In the genomic region with DNA sequence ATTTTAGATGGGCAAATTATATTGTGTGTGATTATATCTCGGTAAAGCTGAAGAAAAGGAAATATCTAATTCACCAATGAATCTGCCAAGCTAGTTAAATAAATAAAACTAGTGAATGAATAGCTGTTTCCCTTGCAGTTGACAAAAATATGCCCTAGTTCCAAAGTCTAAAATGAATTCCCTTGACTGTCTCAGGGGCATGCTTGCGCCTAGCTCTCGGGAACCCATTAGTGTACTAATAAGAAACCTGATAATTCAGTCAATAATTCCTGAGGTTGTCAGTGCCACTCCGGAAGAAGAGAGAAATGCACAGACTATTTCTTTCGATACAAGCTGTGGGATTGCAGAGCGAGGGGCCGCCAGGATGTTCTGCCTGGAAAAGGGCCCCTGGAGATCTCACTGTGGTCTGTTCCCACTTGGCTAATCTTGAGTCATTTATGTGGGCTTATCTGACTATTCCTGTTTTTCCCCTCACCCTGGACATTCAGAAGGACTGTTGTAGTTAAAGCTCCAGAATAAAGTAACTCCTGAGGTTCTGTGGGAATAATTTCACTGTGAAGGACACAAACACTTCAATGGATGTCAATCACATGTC, we compare ENCODE assay signal across 15 cellular contexts. TPM values are rescaled to one million over a fixed set of nuclear protein-coding genes. Genes with fewer than 3 reads are reported as not detected.
DNase-seq lines count a peak whose midpoint lies in the region; TF ChIP-seq lines count a peak whose summit lies in the region.
"Had no signal": no experiment of that assay in that cellular context is flagged by ENCODE, and none has a peak within 500 bp of the region (broad histone marks: within the 10 kb centered on the region; RNA-seq: fewer than 3 reads in every experiment).

No MANE protein-coding gene starts in this region.

- H3K4ac ChIP-seq in H9 (ENCODE audit: low read depth, low read length): no peak overlapping the region
- no peak overlapping the region for H3K4ac ChIP-seq in mesenchymal stem cell (ENCODE audit: low read depth in 1 of 2, low read length in 2 of 2)

- H2AFZ ChIP-seq in H9 (ENCODE audit: low read length) (no peak overlapping the region), mesenchymal stem cell (ENCODE audit: low read depth, low read length) (no peak overlapping the region), smooth muscle cell (ENCODE audit: low read depth) (no peak overlapping the region)

- H3K9me3 ChIP-seq in H9 (ENCODE audit: control insufficient read depth, low read depth, low read length) (no peaks in the 10 kb centered on the region), mesenchymal stem cell (ENCODE audit: control insufficient read depth, low read length) (no peaks in the 10 kb centered on the region), smooth muscle cell (replicated peaks; ENCODE audit: low read depth) (no peaks in the 10 kb centered on the region), esophagus squamous epithelium (no peaks in the 10 kb centered on the region)
- H3K9me3 ChIP-seq: HAP-1 had no signal

- H4K91ac ChIP-seq in H9 (ENCODE audit: insufficient read length, low read depth, low read length): no peak overlapping the region
- no peak overlapping the region for H4K91ac ChIP-seq in mesenchymal stem cell (ENCODE audit: low read length)

- H2BK120ac ChIP-seq in H9 (ENCODE audit: low read depth, low read length, poor library complexity, severe bottlenecking) (no peak overlapping the region), mesenchymal stem cell (ENCODE audit: low read depth, low read length) (no peak overlapping the region)

- H4K5ac ChIP-seq in H9 (ENCODE audit: insufficient read length, low read depth, low read length): no peak overlapping the region

- peaks cover 4% of the 10 kb centered on the region in 2 experiments; a peak in 2 of 5 replicates for H3K9me3 Mint-ChIP-seq in H9

- H3K56ac ChIP-seq in H9 (ENCODE audit: insufficient read length, low read depth, low read length): no peak overlapping the region

- H3K18ac ChIP-seq in H9 (ENCODE audit: insufficient read length, low read depth, low read length) (no peak overlapping the region), mesenchymal stem cell (ENCODE audit: low read depth in 1 of 2, low read length in 2 of 2) (peak overlapping the region in 1 of 2 experiments; percentile 2)

- no peaks in the 10 kb centered on the region for H3K79me1 ChIP-seq in H9 (ENCODE audit: insufficient read depth, low read depth, low read length, poor library complexity, severe bottlenecking)
- H3K79me1 ChIP-seq in mesenchymal stem cell (replicated peaks; ENCODE audit: low read length, poor library complexity, severe bottlenecking): peaks cover 4% of the 10 kb centered on the region

- no peak overlapping the region for H3K4me3 ChIP-seq in fibroblast of mammary gland (ENCODE audit: control insufficient read depth, low read depth, low read length)
- H3K4me3 ChIP-seq in mesenchymal stem cell (ENCODE audit: insufficient read depth in 1 of 2, low read depth in 1 of 2, low read length in 2 of 2): peak overlapping the region in 1 of 2 experiments; percentile 11
- H3K4me3 ChIP-seq in smooth muscle cell: no peak overlapping the region
- no peak overlapping the region for H3K4me3 ChIP-seq in esophagus squamous epithelium
- H3K4me3 ChIP-seq: HAP-1 had no signal

- H2BK15ac ChIP-seq in H9 (ENCODE audit: low read depth, low read length): no peak overlapping the region
- H2BK15ac ChIP-seq in mesenchymal stem cell (ENCODE audit: low read depth, poor library complexity, severe bottlenecking): no peak overlapping the region

- H4K8ac ChIP-seq in H9 (replicated peaks; ENCODE audit: insufficient read length, low read depth, low read length): no peak overlapping the region
- H4K8ac ChIP-seq in mesenchymal stem cell (ENCODE audit: low read length): no peak overlapping the region

- H2BK20ac ChIP-seq in H9 (ENCODE audit: low read depth, low read length, poor library complexity, severe bottlenecking): no peak overlapping the region

- H3K27ac Mint-ChIP-seq in H9: peak overlapping the region; percentile 40 to 88 (median 55); a peak in 5 of 7 replicates
- H3K27ac Mint-ChIP-seq: CD4-positive, CD25-positive, alpha-beta regulatory T cell had no signal

- no peak overlapping the region; a peak in 1 of 5 replicates for H3K4me3 Mint-ChIP-seq in H9
- H3K4me3 Mint-ChIP-seq: CD4-positive, CD25-positive, alpha-beta regulatory T cell had no signal

- intact Hi-C loops in esophagus squamous epithelium (cut with DNase I): no loop called here

- peaks cover 2 to 8% (median 4%) of the 10 kb centered on the region in 3 experiments; a peak in 6 of 7 replicates for H3K36me3 Mint-ChIP-seq in H9 (ENCODE audit: insufficient read depth in 1 of 3, low read depth in 3 of 3)
- H3K36me3 Mint-ChIP-seq: CD4-positive, CD25-positive, alpha-beta regulatory T cell had no signal

- H4K20me1 ChIP-seq in H9 (ENCODE audit: control insufficient read depth, insufficient read depth, insufficient read length) (no peaks in the 10 kb centered on the region), smooth muscle cell (ENCODE audit: low read depth) (no peaks in the 10 kb centered on the region)

- H3K79me2 ChIP-seq in H9 (ENCODE audit: insufficient read depth, low read length) (no peaks in the 10 kb centered on the region; the same call in 1 of the 2 replicates), smooth muscle cell (ENCODE audit: low read depth) (no peaks in the 10 kb centered on the region)

- TF ChIP-seq CTCF in H9 (conservative IDR thresholded peaks at IDR 0.05) (no peak), fibroblast of mammary gland (conservative IDR thresholded peaks at IDR 0.05; ENCODE audit: control insufficient read depth, insufficient read depth, low read depth, low read length) (no peak), smooth muscle cell (IDR thresholded peaks at IDR 0.05; ENCODE audit: borderline replicate concordance, insufficient read depth, poor library complexity, severe bottlenecking) (no peak), esophagus squamous epithelium (IDR thresholded peaks at IDR 0.05) (no peak)

- no peak overlapping the region for H3K27ac ChIP-seq in H9 (ENCODE audit: insufficient read length, low read depth, low read length)
- H3K27ac ChIP-seq in mesenchymal stem cell (ENCODE audit: low read length, poor library complexity, severe bottlenecking): no peak overlapping the region
- peak overlapping the region; percentile 48 for H3K27ac ChIP-seq in smooth muscle cell (ENCODE audit: low read depth)
- no peak overlapping the region for H3K27ac ChIP-seq in esophagus squamous epithelium

- no peaks in the 10 kb centered on the region for H3K36me3 ChIP-seq in mesenchymal stem cell (ENCODE audit: control insufficient read depth in 1 of 2, insufficient read depth in 2 of 2, low read depth in 1 of 2, low read length in 2 of 2)
- H3K36me3 ChIP-seq in smooth muscle cell (ENCODE audit: low read depth): no peaks in the 10 kb centered on the region
- H3K36me3 ChIP-seq in esophagus squamous epithelium: no peaks in the 10 kb centered on the region
- H3K36me3 ChIP-seq: HAP-1 had no signal

- no peak overlapping the region for H3K14ac ChIP-seq in H9 (ENCODE audit: insufficient read depth, low read length)
- no peak overlapping the region for H3K14ac ChIP-seq in mesenchymal stem cell (ENCODE audit: low read length in 2 of 2)

- no CpG with 5 or more reads among the region's 7 CpGs for WGBS in H9 (ENCODE audit: extremely low coverage, insufficient read length, low lambda C conversion rate)
- 45% methylated on average over 6 of the region's 7 CpGs for WGBS in mesenchymal stem cell
- WGBS in smooth muscle cell (ENCODE audit: low lambda C conversion rate): 32% methylated on average over 7 of the region's 7 CpGs
- WGBS in esophagus squamous epithelium, 2 donors: 89 to 90% methylated on average over 7 of the region's 7 CpGs

- TF ChIP-seq POLR2A in esophagus squamous epithelium (IDR thresholded peaks at IDR 0.05): no peak

- no peaks in the 10 kb centered on the region for H3F3A ChIP-seq in smooth muscle cell (ENCODE audit: low read depth)

- no peaks in the 10 kb centered on the region for H3K23me2 ChIP-seq in H9 (ENCODE audit: insufficient read length, low read depth, low read length, poor library complexity, severe bottlenecking)

- H2BK5ac ChIP-seq in H9 (ENCODE audit: insufficient read length, low read length): no peak overlapping the region
- no peak overlapping the region for H2BK5ac ChIP-seq in mesenchymal stem cell (ENCODE audit: low read depth, low read length, poor library complexity, severe bottlenecking)

- peaks cover 42 to 43% of the 10 kb centered on the region in 2 experiments for H3K4me1 Mint-ChIP-seq in H9
- H3K4me1 Mint-ChIP-seq: CD4-positive, CD25-positive, alpha-beta regulatory T cell had no signal

- no peak overlapping the region for H2AK5ac ChIP-seq in H9 (ENCODE audit: insufficient read length, low read length)
- no peak overlapping the region for H2AK5ac ChIP-seq in mesenchymal stem cell (ENCODE audit: low read length, severe bottlenecking)

- H3K9ac ChIP-seq in H9 (ENCODE audit: extremely low read depth, insufficient read length, low read length): no peak overlapping the region
- H3K9ac ChIP-seq in mesenchymal stem cell (ENCODE audit: low read length): peak overlapping the region; percentile 46
- H3K9ac ChIP-seq in smooth muscle cell (ENCODE audit: low read depth): no peak overlapping the region

- H2BK12ac ChIP-seq in H9 (ENCODE audit: insufficient read length, low read depth, low read length): no peak overlapping the region
- H2BK12ac ChIP-seq in mesenchymal stem cell (ENCODE audit: low read length in 2 of 2): no peak overlapping the region

- H3T11ph ChIP-seq in H9 (ENCODE audit: low read length): no peak overlapping the region

- DNase-seq in H9 (no peak), fibroblast of mammary gland (ENCODE audit: low read depth) (peak; percentile 51), mesenchymal stem cell (peak; percentile 54), smooth muscle cell (lab: John Stamatoyannopoulos, UW; ENCODE audit: unreplicated experiment) (no peak), esophagus squamous epithelium (lab: John Stamatoyannopoulos, UW) (no peak), NCI-H345 (lab: John Stamatoyannopoulos, UW) (no peak)
- no peak for DNase-seq in stimulated activated CD4-positive, alpha-beta T cell treated with anti-CD3 and anti-CD28 coated beads, Interleukin-2, amount 100 ng/mL, for 24 hours
- DNase-seq: CD4-positive, CD25-positive, alpha-beta regulatory T cell; EL; NCI-H187; NCI-H226; NCI-H526 treated with DMSO at 0.1 percent for 48 hours; NK-92 treated with Interleukin-12 subunit alpha and Interleukin-12 subunit beta, amount 100 ng/mL, for 24 hours; RPMI8226 had no signal

- no peaks in the 10 kb centered on the region for H3K27me3 ChIP-seq in H9 (ENCODE audit: insufficient read depth, low read length)
- no peaks in the 10 kb centered on the region for H3K27me3 ChIP-seq in mesenchymal stem cell (ENCODE audit: control insufficient read depth in 1 of 2, insufficient read depth in 1 of 2, low read length in 2 of 2)
- no peaks in the 10 kb centered on the region for H3K27me3 ChIP-seq in smooth muscle cell (ENCODE audit: low read depth)
- H3K27me3 ChIP-seq in esophagus squamous epithelium: no peaks in the 10 kb centered on the region

- no peak overlapping the region for H3K23ac ChIP-seq in H9 (ENCODE audit: insufficient read length, low read depth, low read length)
- no peak overlapping the region for H3K23ac ChIP-seq in mesenchymal stem cell (ENCODE audit: low read length in 2 of 2)

- H3K4me1 ChIP-seq in H9 (ENCODE audit: insufficient read depth, low read length): peaks cover 18% of the 10 kb centered on the region
- peaks cover 2% of the 10 kb centered on the region for H3K4me1 ChIP-seq in mesenchymal stem cell (ENCODE audit: control insufficient read depth, insufficient read depth, low read depth, low read length)
- H3K4me1 ChIP-seq in smooth muscle cell (ENCODE audit: low read depth): no peaks in the 10 kb centered on the region
- H3K4me1 ChIP-seq in esophagus squamous epithelium: peaks cover 0 to 6% (median 0%) of the 10 kb centered on the region in 3 donors
- H3K4me1 ChIP-seq: HAP-1 had no signal

- no peaks in the 10 kb centered on the region for H3K27me3 Mint-ChIP-seq in H9 (ENCODE audit: low read depth)

- H3K4me2 ChIP-seq in H9 (ENCODE audit: insufficient read depth, insufficient read length, low read length) (no peak overlapping the region), mesenchymal stem cell (ENCODE audit: low read length, poor library complexity, severe bottlenecking) (no peak overlapping the region), smooth muscle cell (peak overlapping the region; percentile 68)

RNA-seq across cellular contexts. Expression of a gene that starts 56.4 kb away (rescaled TPM):
- total RNA-seq in H9 (2021) (370 and 405 TPM in 2 replicates), smooth muscle cell (44.1 and 44.9 TPM in 2 replicates), esophagus squamous epithelium (100 to 1,000 TPM in 1 of 4 donors, 10 to 100 TPM in 3; 81.7 to 105 (median 95.2) TPM)
- 133 TPM for polyA plus RNA-seq in mesenchymal stem cell (2013, experiment 1 of 2)
- polyA plus RNA-seq in mesenchymal stem cell (2013, experiment 2 of 2): 124 TPM
- polyA plus RNA-seq in smooth muscle cell: 31.3 and 47.4 TPM in 2 replicates

Comparison
In these comparisons a context has a peak if more than half of its experiments do, and no peak if none do; other contexts are left out.
1. DNase-seq: peak in fibroblast of mammary gland (single experiment) and mesenchymal stem cell (single experiment); none in H9 (single experiment), smooth muscle cell (single experiment), esophagus squamous epithelium (single experiment), NCI-H345 (single experiment) and stimulated activated CD4-positive, alpha-beta T cell treated with anti-CD3 and anti-CD28 coated beads, Interleukin-2, amount 100 ng/mL, for 24 hours (0 of 2).